22 cellular contexts compared by ENCODE assay signal in the genomic region with DNA sequence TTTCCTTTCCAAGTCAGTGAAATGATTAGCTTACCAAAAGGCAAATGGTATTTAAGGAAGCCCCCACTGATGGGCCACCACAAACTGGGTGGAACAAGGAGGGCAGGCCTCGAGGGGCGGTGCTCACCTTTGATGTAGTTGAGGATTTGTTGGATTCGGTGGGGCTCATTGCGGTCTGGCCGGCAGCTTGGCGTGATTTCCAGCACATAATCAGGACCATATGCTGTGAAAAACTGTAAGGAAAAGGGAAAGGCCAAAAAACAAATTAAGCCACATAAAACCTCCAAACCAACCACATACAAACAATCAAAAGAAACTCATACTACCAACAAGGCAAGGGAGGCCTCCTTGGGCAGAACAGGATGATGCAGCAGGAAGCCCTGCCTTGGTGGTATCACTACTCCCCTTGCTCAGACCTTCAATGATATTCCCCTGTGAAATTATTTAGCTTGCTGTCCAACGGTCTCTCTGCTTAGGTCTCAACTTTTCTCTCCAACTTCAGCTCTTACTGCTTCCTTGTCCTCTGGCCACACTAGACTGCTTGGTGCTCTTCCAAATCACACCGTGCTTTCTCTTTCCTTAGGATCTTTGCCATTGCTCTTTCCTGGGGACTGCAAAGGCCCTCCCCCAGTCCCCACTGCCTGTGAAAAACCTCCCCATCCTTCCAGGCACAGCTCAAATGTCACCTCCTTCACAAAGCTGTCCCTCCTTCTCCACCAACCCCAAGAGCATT. TPM values are rescaled to one million over a fixed set of nuclear protein-coding genes. Genes with fewer than 3 reads are reported as not detected.
A peak's percentile ranks its signal among the peaks of the same experiment; 100 is the strongest.
DNase-seq lines count a peak whose midpoint lies in the region; ATAC-seq and TF ChIP-seq lines count a peak whose summit lies in the region.
"Had no signal": no experiment of that assay in that cellular context is flagged by ENCODE, and none has a peak within 500 bp of the region (broad histone marks: within the 10 kb centered on the region; RNA-seq: fewer than 3 reads in every experiment).

No MANE protein-coding gene starts in this region.

- H3K9ac ChIP-seq in adipocyte (ENCODE audit: low read length) = no peak overlapping the region

- TF ChIP-seq POLR2A in heart left ventricle (IDR thresholded peaks at IDR 0.05) = no peak

- H3K27me3 ChIP-seq in heart left ventricle (peaks cover 0 to 7% (median 0%) of the 10 kb centered on the region in 9 donors), adipocyte (replicated peaks; ENCODE audit: control insufficient read depth, insufficient read depth, low read length) (peaks cover 33% of the 10 kb centered on the region)

- H3K9me3 ChIP-seq in heart left ventricle (no peaks in the 10 kb centered on the region), adipocyte (ENCODE audit: control insufficient read depth, low read length) (no peaks in the 10 kb centered on the region)
- H3K9me3 ChIP-seq: left lung had no signal

- H3K4me1 ChIP-seq in heart left ventricle (no peaks in the 10 kb centered on the region), adipocyte (ENCODE audit: control insufficient read depth, insufficient read depth, low read length) (peaks cover 25% of the 10 kb centered on the region)
- H3K4me1 ChIP-seq: left lung had no signal

- ATAC-seq in Right ventricle myocardium inferior (peak; percentile 35), heart left ventricle (no peak)
- ATAC-seq: activated CD4-positive, alpha-beta T cell treated with anti-CD3 and anti-CD28 coated beads for 36 hours; left lung; naive thymus-derived CD8-positive, alpha-beta T cell had no signal

- intact Hi-C loops in Right ventricle myocardium inferior (cut with DNase I) = no loop called here
- intact Hi-C loops in heart left ventricle (cut with DNase I) = no loop called here

- TF ChIP-seq CTCF in heart left ventricle (IDR thresholded peaks at IDR 0.05) (no peak), fibroblast of the aortic adventitia (IDR thresholded peaks at IDR 0.05; ENCODE audit: insufficient read depth, low read length) (no peak)

- WGBS in heart left ventricle, 4 donors = 74 to 81% (median 78%) methylated on average over 8 of the region's 8 CpGs

- no peak overlapping the region for H3K27ac ChIP-seq in heart left ventricle
- H3K27ac ChIP-seq: left lung had no signal

- H3K4me3 ChIP-seq in heart left ventricle = no peak overlapping the region
- no peak overlapping the region for H3K4me3 ChIP-seq in adipocyte (ENCODE audit: low read length)
- no peak overlapping the region for H3K4me3 ChIP-seq in fibroblast of the aortic adventitia (ENCODE audit: low read depth, low read length)
- H3K4me3 ChIP-seq: left lung, smooth muscle cell had no signal

- DNase-seq in Right ventricle myocardium inferior (ENCODE audit: missing footprints) (no peak), heart left ventricle (no peak), adipocyte (ENCODE audit: low read depth) (peak; percentile 53), fibroblast of the aortic adventitia (ENCODE audit: low read depth) (peak; percentile 78), stromal cell of bone marrow (ENCODE audit: low read depth) (peak; percentile 28), GOT3 (lab: John Stamatoyannopoulos, UW) (no peak), EL (no peak), Ammon's horn (ENCODE audit: low spot score) (no peak)
- DNase-seq: activated CD4-positive, alpha-beta T cell treated with anti-CD3 and anti-CD28 coated beads for 36 hours; activated CD8-positive, alpha-beta memory T cell treated with anti-CD3 and anti-CD28 coated beads for 24 hours; activated T-cell treated with anti-CD3 and anti-CD28 coated beads, Interleukin-2, amount 50 U/mL, for 1 hour; caudate nucleus; hypothalamus; left lung; midbrain; naive thymus-derived CD8-positive, alpha-beta T cell; NCI-H2081 treated with DMSO at 0.1 percent for 48 hours; NCI-H446; SHP77; stimulated activated CD4-positive, alpha-beta T cell treated with anti-CD3 and anti-CD28 coated beads, Interleukin-2, amount 100 ng/mL, for 24 hours had no signal

- H3K36me3 ChIP-seq in heart left ventricle (peaks cover 0 to 17% (median 0%) of the 10 kb centered on the region in 9 donors), adipocyte (ENCODE audit: control insufficient read depth, insufficient read depth, low read length, severe bottlenecking) (no peaks in the 10 kb centered on the region)

RNA-seq across cellular contexts. Expression of a gene that starts 46.1 kb away (rescaled TPM):
- not detected for total RNA-seq in Right ventricle myocardium inferior
- under 1 TPM in 2 of 9 donors, not detected in 7; 0.45 to 0.73 TPM for total RNA-seq in heart left ventricle
- polyA plus RNA-seq in heart left ventricle = under 1 TPM in 1 of 2 donors, not detected in 1; 0.90 TPM
- total RNA-seq in fibroblast of the aortic adventitia (ENCODE audit: low replicate concordance) = not detected in 2 replicates
- total RNA-seq: naive thymus-derived CD8-positive, alpha-beta T cell; renal cortical epithelial cell had no signal
- polyA plus RNA-seq: naive thymus-derived CD8-positive, alpha-beta T cell had no signal

Comparison
In these comparisons a context has a peak if more than half of its experiments do, and no peak if none do; other contexts are left out.
1. DNase-seq: peak in adipocyte (single experiment), fibroblast of the aortic adventitia (single experiment) and stromal cell of bone marrow (single experiment); none in Right ventricle myocardium inferior (single experiment), heart left ventricle (0 of 5), GOT3 (single experiment), EL (single experiment) and Ammon's horn (single experiment).